In genomic region chr10:22666287-22667092, GRCh38 we compare ENCODE assay signal across 8 cellular contexts. TPM values are rescaled to one million over a fixed set of nuclear protein-coding genes. Genes with fewer than 3 reads are reported as not detected.
DNase-seq lines count a peak whose midpoint lies in the region; ATAC-seq and TF ChIP-seq lines count a peak whose summit lies in the region.

No MANE protein-coding gene starts in this region.

- H2AFZ ChIP-seq in smooth muscle cell (ENCODE audit: low read depth), result no peak overlapping the region

- H3K27ac ChIP-seq in smooth muscle cell (ENCODE audit: low read depth) (no peak overlapping the region), psoas muscle (no peak overlapping the region)

- H3K36me3 ChIP-seq in smooth muscle cell (ENCODE audit: low read depth) (no peaks in the 10 kb centered on the region), psoas muscle (ENCODE audit: insufficient read depth in 1 of 2, low read depth in 1 of 2) (no peaks in the 10 kb centered on the region)

- WGBS in smooth muscle cell (ENCODE audit: low lambda C conversion rate), result 61% methylated on average over 9 of the region's 9 CpGs
- WGBS in psoas muscle, 3 donors, result 75 to 84% (median 79%) methylated on average over 9 of the region's 9 CpGs

- peak in 45 of 76 experiments; percentile 10 to 67 (median 32) for DNase-seq in HUDEP-2 (lab: John Stamatoyannopoulos, UW; ENCODE audit: unreplicated experiment in 76 of 76)
- DNase-seq in activated naive CD4-positive, alpha-beta T cell treated with anti-CD3 and anti-CD28 coated beads, Interleukin-2, amount 50 U/mL, for 16 hours, result peak; percentile 46
- DNase-seq in smooth muscle cell (lab: John Stamatoyannopoulos, UW; ENCODE audit: unreplicated experiment), result no peak
- DNase-seq in psoas muscle, result no peak
- DNase-seq in GM13976 (ENCODE audit: low spot score), result no peak

- H3K4me2 ChIP-seq in smooth muscle cell, result peak overlapping the region; percentile 37

- no peak overlapping the region for H3K9ac ChIP-seq in smooth muscle cell (ENCODE audit: low read depth)

- intact Hi-C loops in psoas muscle (cut with DNase I), result no loop called here

- in situ Hi-C loops in GM13976 (cut with MboI; ENCODE audit: low sequenced_read_pairs, unreplicated experiment), result no loop called here

- peaks cover 8% of the 10 kb centered on the region for H3K4me1 ChIP-seq in smooth muscle cell (ENCODE audit: low read depth)
- no peaks in the 10 kb centered on the region for H3K4me1 ChIP-seq in psoas muscle

- peak; percentile 89 for ATAC-seq in GM21423 (IDR thresholded peaks at IDR 0.05; ENCODE audit: unreplicated experiment)
- ATAC-seq in psoas muscle, result no peak
- ATAC-seq in HG03469 (IDR thresholded peaks at IDR 0.05; ENCODE audit: unreplicated experiment), result no peak

- H3F3A ChIP-seq in smooth muscle cell (ENCODE audit: low read depth), result no peaks in the 10 kb centered on the region

- no peak for TF ChIP-seq CTCF in smooth muscle cell (IDR thresholded peaks at IDR 0.05; ENCODE audit: borderline replicate concordance, insufficient read depth, poor library complexity, severe bottlenecking)
- TF ChIP-seq CTCF in psoas muscle (IDR thresholded peaks at IDR 0.05), result no peak
- TF ChIP-seq CTCF in GM13976 (IDR thresholded peaks at IDR 0.05; ENCODE audit: borderline replicate concordance, control extremely low read depth, extremely low read depth, insufficient read depth, missing control alignments), result no peak

- peaks cover 16% of the 10 kb centered on the region for H4K20me1 ChIP-seq in smooth muscle cell (ENCODE audit: low read depth)

- peak overlapping the region; percentile 55; the same call in 1 of the 2 replicates for H3K4me3 ChIP-seq in GM08714 (ENCODE audit: low read length)
- H3K4me3 ChIP-seq in smooth muscle cell, result peak overlapping the region; percentile 25
- H3K4me3 ChIP-seq in psoas muscle, result no peak overlapping the region

- H3K79me2 ChIP-seq in smooth muscle cell (ENCODE audit: low read depth), result peaks cover 63% of the 10 kb centered on the region

- H3K9me3 ChIP-seq in smooth muscle cell (replicated peaks; ENCODE audit: low read depth), result no peaks in the 10 kb centered on the region
- H3K9me3 ChIP-seq in psoas muscle, result no peaks in the 10 kb centered on the region

- no peaks in the 10 kb centered on the region for H3K27me3 ChIP-seq in smooth muscle cell (ENCODE audit: low read depth)
- H3K27me3 ChIP-seq in psoas muscle (ENCODE audit: insufficient read depth in 3 of 3, low read length in 2 of 3), result no peaks in the 10 kb centered on the region

RNA-seq across cellular contexts. Expression of gene PIP4K2A, which starts 47.9 kb away (rescaled TPM):
- total RNA-seq in smooth muscle cell (8.9 and 13.7 TPM in 2 replicates), psoas muscle (1 to 10 TPM; 5.9 to 9.7 (median 8.0) TPM)
- polyA plus RNA-seq in smooth muscle cell (7.5 and 7.9 TPM in 2 replicates), psoas muscle (1 to 10 TPM; 2.3 to 7.6 (median 4.3) TPM)

Comparison
In these comparisons a context has a peak if more than half of its experiments do, and no peak if none do; other contexts are left out.
1. DNase-seq: peak in HUDEP-2 (45 of 76) and activated naive CD4-positive, alpha-beta T cell treated with anti-CD3 and anti-CD28 coated beads, Interleukin-2, amount 50 U/mL, for 16 hours (single experiment); none in smooth muscle cell (single experiment), psoas muscle (0 of 2) and GM13976 (single experiment).